1 cellular context compared by ENCODE assay signal in genomic region chr7:714251-714671, GRCh38.
TF ChIP-seq lines count a peak whose summit lies in the region.

No MANE protein-coding gene starts in this region.

TF ChIP-seq in WTC11, 78 proteins besides CTCF, POLR2A, EP300 and RAD21 (continued from another document):
- TF ChIP-seq AFF4 (CRISPR knock-in tag; IDR thresholded peaks at IDR 0.05; ENCODE audit: borderline replicate concordance) (no peak), ZNF423 (CRISPR knock-in tag; IDR thresholded peaks at IDR 0.05) (no peak), ATF3 (CRISPR knock-in tag; conservative IDR thresholded peaks at IDR 0.05) (no peak), FOXP4 (CRISPR knock-in tag; IDR thresholded peaks at IDR 0.05) (no peak)
TF ChIP-seq in WTC11: peak in this region for 0.
